ENCODE assay signal across 8 cellular contexts in genomic region chr22:20115691-20116375, GRCh38. TPM values are rescaled to one million over a fixed set of nuclear protein-coding genes. Genes with fewer than 3 reads are reported as not detected.
A peak's percentile ranks its signal among the peaks of the same experiment; 100 is the strongest.
DNase-seq lines count a peak whose midpoint lies in the region; ATAC-seq, FAIRE-seq and TF ChIP-seq lines count a peak whose summit lies in the region.

Gene RANBP1 (plus strand): TSS chr22:20116104. CDS start chr22:20116185, 81 bp downstream.

- peaks cover 34% of the 10 kb centered on the region for H3K36me3 Mint-ChIP-seq in WTC11

- H3K27me3 Mint-ChIP-seq in WTC11 (ENCODE audit: low read depth) = no peaks in the 10 kb centered on the region

- in situ Hi-C loops in GM23248 (cut with MboI) = no loop called here

- H3K27ac ChIP-seq in GM23248 = peak within 1 kb of the TSS; percentile 66
- H3K27ac ChIP-seq in psoas muscle = peak within 1 kb of the TSS; percentile 86

- H3K4me1 ChIP-seq in GM23248 (ENCODE audit: insufficient read depth) = peaks cover 13% of the 10 kb centered on the region
- H3K4me1 ChIP-seq in psoas muscle = peaks cover 30% of the 10 kb centered on the region

- no peaks in the 10 kb centered on the region for H3K9me3 Mint-ChIP-seq in WTC11

- H3K36me3 ChIP-seq in GM23248 (ENCODE audit: low read depth) (peaks cover 10% of the 10 kb centered on the region; the same call in 1 of the 2 replicates), psoas muscle (ENCODE audit: insufficient read depth in 1 of 2, low read depth in 1 of 2) (peaks cover 5 to 67% of the 10 kb centered on the region in 2 donors)

- no peak for ATAC-seq in WTC11
- ATAC-seq in Right ventricle myocardium superior (ENCODE audit: poor library complexity) = no peak
- peak in 1 of 4 donors; percentile 2 for ATAC-seq in psoas muscle

- peak within 1 kb of the TSS; percentile 88 for H3K4me3 ChIP-seq in GM23248
- H3K4me3 ChIP-seq in psoas muscle = peak within 1 kb of the TSS; percentile 92

- H3K27me3 ChIP-seq in GM23248 (replicated peaks; ENCODE audit: insufficient read depth) (no peaks in the 10 kb centered on the region), psoas muscle (ENCODE audit: insufficient read depth in 3 of 3, low read length in 2 of 3) (no peaks in the 10 kb centered on the region)

- peak within 1 kb of the TSS; percentile 62 for H3K27ac Mint-ChIP-seq in WTC11

- H3K9me2 ChIP-seq in GM23248 (ENCODE audit: insufficient read depth) = no peaks in the 10 kb centered on the region

- peak within 1 kb of the TSS; percentile 76 for H3K4me2 ChIP-seq in GM23248 (ENCODE audit: unreplicated experiment)

- CTCF ChIA-PET in WTC11 (lab: Charles Lee) = interaction anchor here (1.0 to 1.5 kb wide), 3 partner anchors 18 to 149 kb away, joined by 3 read pairs; no protein-coding TSS in a partner anchor

- POLR2A ChIA-PET in WTC11 (lab: Charles Lee) = interaction anchor here (0.6 to 2.0 kb wide), 3 partner anchors 10 to 55 kb away, joined by 5 to 6 read pairs (median 5); no protein-coding TSS in a partner anchor

- H3K9me3 ChIP-seq in GM23248 (ENCODE audit: low read depth) (no peaks in the 10 kb centered on the region), psoas muscle (no peaks in the 10 kb centered on the region)

- no peak for FAIRE-seq in D721Med (lab: Jason Lieb, UNC)

- H4K20me1 ChIP-seq in GM23248 (ENCODE audit: insufficient read depth) = no peaks in the 10 kb centered on the region

- peaks cover 13% of the 10 kb centered on the region for H3K4me1 Mint-ChIP-seq in WTC11

- H3K4me3 Mint-ChIP-seq in WTC11 = peak within 1 kb of the TSS; percentile 79

- peak within 1 kb of the TSS; percentile 95 for H3K9ac ChIP-seq in GM23248

- peaks cover 71% of the 10 kb centered on the region for H3K79me2 ChIP-seq in GM23248 (ENCODE audit: insufficient read depth)

- intact Hi-C loops in Right ventricle myocardium superior (cut with DNase I) = loop anchor here (10.0 kb wide), 1 partner anchor 141 kb away; no protein-coding TSS in a partner anchor
- intact Hi-C loops in psoas muscle (cut with DNase I) = loop anchor here (5.0 kb wide), 2 partner anchors 34 to 94 kb away; partner anchors contain the start of genes DGCR8 (in 1 of the 2) and TANGO2 (in 1 of the 2)

- no peak for TF ChIP-seq CTCF in WTC11 (IDR thresholded peaks at IDR 0.05)
- no peak for TF ChIP-seq CTCF in psoas muscle (IDR thresholded peaks at IDR 0.05)
- no peak for TF ChIP-seq CTCF in D721Med (IDR thresholded peaks at IDR 0.05; ENCODE audit: insufficient read depth, missing control alignments)

- DNase-seq in GM23248 = no peak
- DNase-seq in WTC11 (ENCODE audit: low spot score) = no peak
- peak; percentile 46 for DNase-seq in Right ventricle myocardium superior
- peak; percentile 25 to 58 for DNase-seq in psoas muscle
- DNase-seq in stimulated activated CD4-positive, alpha-beta T cell treated with anti-CD3 and anti-CD28 coated beads, Interleukin-4, amount 100 ng/mL, for 24 hours = no peak
- DNase-seq in D721Med (ENCODE audit: insufficient read length, low spot score) = no peak
- DNase-seq in GM19238 (ENCODE audit: insufficient read length, low spot score) = no peak
- no peak for DNase-seq in C1 segment of cervical spinal cord (lab: John Stamatoyannopoulos, UW)

- peak within 1 kb of the TSS; percentile 70 for H2AFZ ChIP-seq in GM23248

- WGBS in GM23248 (ENCODE audit: low coverage in 1 of 2, low lambda C conversion rate in 2 of 2, missing lambda C conversion rate in 2 of 2), 2 experiments = 82 to 83% methylated on average over 29 to 30 of the region's 30 CpGs
- 36 to 42% (median 36%) methylated on average over 30 of the region's 30 CpGs for WGBS in psoas muscle, 3 donors

- H3F3A ChIP-seq in GM23248 (ENCODE audit: insufficient read depth) = peaks cover 23% of the 10 kb centered on the region

TF ChIP-seq in WTC11, 78 proteins besides CTCF, POLR2A, EP300 and RAD21:
- TF ChIP-seq GABPB1 (CRISPR knock-in tag; IDR thresholded peaks at IDR 0.05) = no peak
- TF ChIP-seq NR2C2 (CRISPR knock-in tag; IDR thresholded peaks at IDR 0.05) = no peak
- no peak for TF ChIP-seq ZNF281 (CRISPR knock-in tag; IDR thresholded peaks at IDR 0.05)
- TF ChIP-seq FOXP4 (CRISPR knock-in tag; IDR thresholded peaks at IDR 0.05) = no peak
- no peak for TF ChIP-seq ZBTB21 (CRISPR knock-in tag; IDR thresholded peaks at IDR 0.05; ENCODE audit: borderline replicate concordance)
- TF ChIP-seq ZNF671 (CRISPR knock-in tag; IDR thresholded peaks at IDR 0.05) = no peak
- TF ChIP-seq ETV6 (CRISPR knock-in tag; IDR thresholded peaks at IDR 0.05) = no peak
TF ChIP-seq in WTC11: peak in this region for 0.

RNA-seq across cellular contexts. Expression of gene RANBP1, which starts in this region (rescaled TPM):
- 195 and 233 TPM in 2 replicates for total RNA-seq in GM23248 (2014; rRNA removed; shearing (Covaris generic))
- polyA plus RNA-seq in GM23248 (2016; fragmentation: Nextera tagmentation; extraction: Ambion mirVana) (252 and 253 TPM in 2 replicates), psoas muscle (100 to 1,000 TPM in 1 of 3 donors, 10 to 100 TPM in 2; 44.1 to 161 (median 57.8) TPM)
- total RNA-seq in WTC11 (2021) (379 to 443 TPM (median 400 TPM) in 3 replicates), Right ventricle myocardium superior (32.7 TPM), psoas muscle (10 to 100 TPM; 32.2 to 55.7 (median 49.0) TPM)

Comparison
In these comparisons a context has a peak if more than half of its experiments do, and no peak if none do; other contexts are left out.
1. DNase-seq: peak in Right ventricle myocardium superior (single experiment) and psoas muscle (2 of 2); none in GM23248 (single experiment), WTC11 (single experiment), stimulated activated CD4-positive, alpha-beta T cell treated with anti-CD3 and anti-CD28 coated beads, Interleukin-4, amount 100 ng/mL, for 24 hours (single experiment), D721Med (single experiment), GM19238 (single experiment) and C1 segment of cervical spinal cord (0 of 14).